Comparison of ENCODE assay signal across 26 cellular contexts in the genomic region with DNA sequence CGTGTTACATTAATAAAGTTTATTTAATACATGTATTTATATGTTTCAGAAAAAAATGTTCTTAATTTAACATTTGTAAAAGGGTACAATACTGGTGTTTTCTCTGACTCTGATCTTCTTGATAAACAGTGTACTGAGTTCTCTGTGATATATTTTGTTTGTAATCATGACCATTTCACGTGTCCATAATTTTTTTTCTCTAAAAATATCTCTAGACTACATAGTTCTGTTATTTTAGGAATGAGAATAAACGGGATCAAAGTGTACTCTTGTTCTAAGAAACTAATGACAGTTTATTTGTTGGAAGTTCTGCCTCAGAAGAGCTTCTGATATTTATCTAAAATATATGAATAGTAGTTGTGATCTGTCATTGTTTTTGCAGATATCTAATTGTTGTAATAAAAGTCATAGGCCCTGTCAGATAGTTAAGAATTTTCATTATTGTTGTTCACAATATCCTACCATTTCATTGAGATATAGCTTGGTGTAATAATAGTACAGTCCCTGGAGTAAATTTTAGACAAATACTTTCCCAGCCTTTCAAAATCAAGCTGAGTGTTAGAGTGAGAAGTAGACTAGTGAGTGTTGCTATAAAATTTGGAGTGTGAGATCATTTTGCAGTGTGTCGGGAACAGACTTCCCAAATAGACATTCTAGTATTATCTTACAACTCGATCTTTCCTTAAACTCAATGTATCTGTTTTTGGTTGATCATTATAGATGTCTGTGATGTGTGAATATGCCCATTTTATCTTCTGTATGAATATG.
"Had no signal": no experiment of that assay in that cellular context is flagged by ENCODE, and none has a peak within 500 bp of the region (broad histone marks: within the 10 kb centered on the region; RNA-seq: fewer than 3 reads in every experiment).

No MANE protein-coding gene starts in this region.

- H3K4me3 ChIP-seq: adrenal gland, left lung, ovary, psoas muscle, tibial nerve had no signal

- H3K27ac ChIP-seq: left lung, neutrophil, ovary, psoas muscle, VCaP had no signal

- H3K27me3 ChIP-seq: adrenal gland, left lung, neutrophil, ovary, tibial nerve had no signal

- H3K4me1 ChIP-seq: left lung had no signal

- DNase-seq: activated CD4-positive, alpha-beta T cell treated with anti-CD3 and anti-CD28 coated beads, Interleukin-2, amount 50 U/mL, for 4 hours; activated CD8-positive, alpha-beta memory T cell treated with anti-CD3 and anti-CD28 coated beads for 24 hours; activated CD8-positive, alpha-beta memory T cell treated with anti-CD3 and anti-CD28 coated beads, Interleukin-2, amount 50 U/mL, for 4 hours; activated naive CD4-positive, alpha-beta T cell; activated T-cell treated with anti-CD3 and anti-CD28 coated beads, Interleukin-2, amount 50 U/mL, for 4 hours; adrenal gland; cortex of kidney; left lung; mammary epithelial cell; naive thymus-derived CD8-positive, alpha-beta T cell; ovary; psoas muscle; right cardiac atrium; stimulated activated CD4-positive, alpha-beta T cell treated with anti-CD3 and anti-CD28 coated beads, Interleukin-12 subunit alpha, Interleukin-12 subunit beta, amount 100 ng/mL, for 4 hours; stimulated activated CD4-positive, alpha-beta T cell treated with anti-CD3 and anti-CD28 coated beads, Interleukin-4, amount 100 ng/mL, for 4 hours; stimulated activated naive CD8-positive, alpha-beta T cell treated with anti-CD3 and anti-CD28 coated beads, Interleukin-15, Interleukin-2, amounts not matched to agents 100 U/mL and 50 U/mL, for 24 hours had no signal

- H3K36me3 ChIP-seq: adrenal gland, left lung, neutrophil, ovary, tibial nerve had no signal

- ATAC-seq: activated T-cell treated with anti-CD3 and anti-CD28 coated beads, Interleukin-2, amount 50 U/mL, for 4 hours; left lung; naive thymus-derived CD8-positive, alpha-beta T cell; right cardiac atrium; stimulated activated naive CD8-positive, alpha-beta T cell treated with anti-CD3 and anti-CD28 coated beads, Interleukin-15, Interleukin-2, amounts not matched to agents 100 U/mL and 50 U/mL, for 24 hours had no signal

- H3K4me3 Mint-ChIP-seq: activated naive CD8-positive, alpha-beta T cell; activated T-cell treated with anti-CD3 and anti-CD28 coated beads, Interleukin-2, amount 50 U/mL, for 4 hours; central memory CD8-positive, alpha-beta T cell; mesothelial cell of epicardium; naive thymus-derived CD8-positive, alpha-beta T cell; T-helper 2 cell treated with Interferon-gamma antibody and Interleukin-4, amounts not matched to agents 5 μg/mL and 100 μg/mL, for 36 hours had no signal

- H3K27me3 Mint-ChIP-seq: activated naive CD8-positive, alpha-beta T cell; central memory CD8-positive, alpha-beta T cell; naive thymus-derived CD8-positive, alpha-beta T cell had no signal

- H3K9me3 Mint-ChIP-seq: activated T-cell treated with anti-CD3 and anti-CD28 coated beads, Interleukin-2, amount 50 U/mL, for 4 hours; activated T-helper 2 cell treated with anti-CD3 and anti-CD28 coated beads, Interferon-gamma antibody, Interleukin-2, Interleukin-4, amounts not matched to agents 10 μg/mL and 5 μg/mL and 100 μg/mL, durations not matched to agents 14 hours and 24 hours and 36 hours; central memory CD8-positive, alpha-beta T cell; naive thymus-derived CD8-positive, alpha-beta T cell; T-helper 2 cell treated with Interferon-gamma antibody and Interleukin-4, amounts not matched to agents 5 μg/mL and 100 μg/mL, for 36 hours had no signal

- FAIRE-seq: astrocyte, urothelium cell line had no signal

- H3K9me3 ChIP-seq: adrenal gland, left lung, neutrophil, ovary, psoas muscle, tibial nerve had no signal

- H3K4me1 Mint-ChIP-seq: central memory CD8-positive, alpha-beta T cell; naive thymus-derived CD8-positive, alpha-beta T cell had no signal

- H3K27ac Mint-ChIP-seq: activated naive CD8-positive, alpha-beta T cell; activated T-helper 2 cell treated with anti-CD3 and anti-CD28 coated beads, Interferon-gamma antibody, Interleukin-2, Interleukin-4, amounts not matched to agents 10 μg/mL and 5 μg/mL and 100 μg/mL, durations not matched to agents 14 hours and 24 hours and 36 hours; mesothelial cell of epicardium; naive thymus-derived CD8-positive, alpha-beta T cell; T-helper 2 cell treated with Interferon-gamma antibody and Interleukin-4, amounts not matched to agents 5 μg/mL and 100 μg/mL, for 36 hours had no signal
